Comparison of ENCODE assay signal across 13 cellular contexts in genomic region chr10:17427201-17427600, GRCh38. TPM values are rescaled to one million over a fixed set of nuclear protein-coding genes. Genes with fewer than 3 reads are reported as not detected.
"Had no signal": no experiment of that assay in that cellular context is flagged by ENCODE, and none has a peak within 500 bp of the region (broad histone marks: within the 10 kb centered on the region; RNA-seq: fewer than 3 reads in every experiment).

No MANE protein-coding gene starts in this region.

- H3K9me3 ChIP-seq: neutrophil, SJCRH30, thyroid gland had no signal

- H3K27ac Mint-ChIP-seq: dendritic cell treated with granulocyte-macrophage colony-stimulating factor and Interleukin-4, amounts not matched to agents 40 ng/mL and 50 ng/mL, for 4 days; WTC11 had no signal

- H3K4me3 Mint-ChIP-seq: dendritic cell treated with granulocyte-macrophage colony-stimulating factor and Interleukin-4, amounts not matched to agents 40 ng/mL and 50 ng/mL, for 4 days; WTC11 had no signal

- H3K4me3 ChIP-seq: SJCRH30, smooth muscle cell, thyroid gland had no signal

- H3K9me3 Mint-ChIP-seq: WTC11 had no signal

- DNase-seq: activated CD4-positive, alpha-beta T cell treated with anti-CD3 and anti-CD28 coated beads, Interleukin-2, amount 50 U/mL, for 1 hour; activated naive CD4-positive, alpha-beta T cell; activated T-cell treated with anti-CD3 and anti-CD28 coated beads, Interleukin-2, amount 50 U/mL, for 48 hours; brain microvascular endothelial cell; hippocampal formation; kidney glomerular epithelial cell; right cardiac atrium; SJCRH30; thyroid gland had no signal

- H3K36me3 ChIP-seq: brain microvascular endothelial cell, neutrophil, SJCRH30, thyroid gland had no signal

- ATAC-seq: right cardiac atrium, WTC11 had no signal

- H3K4me1 ChIP-seq: SJCRH30, thyroid gland had no signal

- H3K27ac ChIP-seq: brain microvascular endothelial cell, neutrophil, SJCRH30, thyroid gland had no signal

- H3K36me3 Mint-ChIP-seq: WTC11 had no signal

- H3K27me3 ChIP-seq: brain microvascular endothelial cell, SJCRH30, thyroid gland had no signal

RNA-seq across cellular contexts. Expression of gene ST8SIA6, which starts 27.2 kb away (rescaled TPM):
- total RNA-seq: SJCRH30, smooth muscle cell had no signal
